14 cellular contexts compared by ENCODE assay signal in genomic region chr7:150956395-150957118, GRCh38.
"Had no signal": no experiment of that assay in that cellular context is flagged by ENCODE, and none has a peak within 500 bp of the region (broad histone marks: within the 10 kb centered on the region; RNA-seq: fewer than 3 reads in every experiment).

No MANE protein-coding gene starts in this region.

- H3K9me3 ChIP-seq: left lung, pancreas, right lobe of liver had no signal

- H3K36me3 ChIP-seq: left lung, pancreas, right lobe of liver had no signal

- H3K9me3 Mint-ChIP-seq: activated CD8-positive, alpha-beta T cell treated with anti-CD3 and anti-CD28 coated beads for 36 hours; activated naive CD8-positive, alpha-beta T cell treated with anti-CD3 and anti-CD28 coated beads, Interleukin-2, amount 50 U/mL, for 24 hours; neural crest cell had no signal

- H3K4me1 ChIP-seq: pancreas, right lobe of liver had no signal

- ATAC-seq: activated CD8-positive, alpha-beta T cell treated with anti-CD3 and anti-CD28 coated beads for 36 hours; activated naive CD8-positive, alpha-beta T cell treated with anti-CD3 and anti-CD28 coated beads, Interleukin-2, amount 50 U/mL, for 24 hours had no signal

- DNase-seq: activated CD8-positive, alpha-beta memory T cell treated with anti-CD3 and anti-CD28 coated beads, Interleukin-2, amount 50 U/mL, for 48 hours; activated CD8-positive, alpha-beta T cell treated with anti-CD3 and anti-CD28 coated beads for 36 hours; activated naive CD8-positive, alpha-beta T cell treated with anti-CD3 and anti-CD28 coated beads, Interleukin-2, amount 50 U/mL, for 24 hours; central memory CD4-positive, alpha-beta T cell; effector CD4-positive, alpha-beta T cell; foreskin melanocyte; right lobe of liver; stimulated activated CD4-positive, alpha-beta T cell treated with anti-CD3 and anti-CD28 coated beads, Interleukin-2, amount 100 ng/mL, for 24 hours; stimulated activated naive CD4-positive, alpha-beta T cell; T-helper 2 cell had no signal

- H3K27me3 ChIP-seq: pancreas, right lobe of liver had no signal

- H3K27ac ChIP-seq: coronary artery, left lung, pancreas, right lobe of liver had no signal

- H3K4me3 Mint-ChIP-seq: activated CD8-positive, alpha-beta T cell treated with anti-CD3 and anti-CD28 coated beads for 36 hours; activated naive CD8-positive, alpha-beta T cell treated with anti-CD3 and anti-CD28 coated beads, Interleukin-2, amount 50 U/mL, for 24 hours had no signal

- H3K27ac Mint-ChIP-seq: activated CD8-positive, alpha-beta T cell treated with anti-CD3 and anti-CD28 coated beads for 36 hours; activated naive CD8-positive, alpha-beta T cell treated with anti-CD3 and anti-CD28 coated beads, Interleukin-2, amount 50 U/mL, for 24 hours had no signal

- H3K4me3 ChIP-seq: left lung, right lobe of liver had no signal
